1 cellular context compared by ENCODE assay signal in genomic region chr7:359776-360361, GRCh38.
TF ChIP-seq lines count a peak whose summit lies in the region.

No MANE protein-coding gene starts in this region.

TF ChIP-seq in HepG2, 621 proteins besides CTCF, POLR2A, EP300 and RAD21 (continued from another document):
- TF ChIP-seq SNAPC4 (CRISPR knock-in tag; IDR thresholded peaks at IDR 0.05): no peak
- no peak for TF ChIP-seq CCAR2 (optimal IDR thresholded peaks at IDR 0.05; ENCODE audit: low read depth, low read length)
- TF ChIP-seq ZNF572 (CRISPR knock-in tag; IDR thresholded peaks at IDR 0.05): no peak
- no peak for TF ChIP-seq DMAP1 (CRISPR knock-in tag; IDR thresholded peaks at IDR 0.05)
- TF ChIP-seq, protein P1, sequence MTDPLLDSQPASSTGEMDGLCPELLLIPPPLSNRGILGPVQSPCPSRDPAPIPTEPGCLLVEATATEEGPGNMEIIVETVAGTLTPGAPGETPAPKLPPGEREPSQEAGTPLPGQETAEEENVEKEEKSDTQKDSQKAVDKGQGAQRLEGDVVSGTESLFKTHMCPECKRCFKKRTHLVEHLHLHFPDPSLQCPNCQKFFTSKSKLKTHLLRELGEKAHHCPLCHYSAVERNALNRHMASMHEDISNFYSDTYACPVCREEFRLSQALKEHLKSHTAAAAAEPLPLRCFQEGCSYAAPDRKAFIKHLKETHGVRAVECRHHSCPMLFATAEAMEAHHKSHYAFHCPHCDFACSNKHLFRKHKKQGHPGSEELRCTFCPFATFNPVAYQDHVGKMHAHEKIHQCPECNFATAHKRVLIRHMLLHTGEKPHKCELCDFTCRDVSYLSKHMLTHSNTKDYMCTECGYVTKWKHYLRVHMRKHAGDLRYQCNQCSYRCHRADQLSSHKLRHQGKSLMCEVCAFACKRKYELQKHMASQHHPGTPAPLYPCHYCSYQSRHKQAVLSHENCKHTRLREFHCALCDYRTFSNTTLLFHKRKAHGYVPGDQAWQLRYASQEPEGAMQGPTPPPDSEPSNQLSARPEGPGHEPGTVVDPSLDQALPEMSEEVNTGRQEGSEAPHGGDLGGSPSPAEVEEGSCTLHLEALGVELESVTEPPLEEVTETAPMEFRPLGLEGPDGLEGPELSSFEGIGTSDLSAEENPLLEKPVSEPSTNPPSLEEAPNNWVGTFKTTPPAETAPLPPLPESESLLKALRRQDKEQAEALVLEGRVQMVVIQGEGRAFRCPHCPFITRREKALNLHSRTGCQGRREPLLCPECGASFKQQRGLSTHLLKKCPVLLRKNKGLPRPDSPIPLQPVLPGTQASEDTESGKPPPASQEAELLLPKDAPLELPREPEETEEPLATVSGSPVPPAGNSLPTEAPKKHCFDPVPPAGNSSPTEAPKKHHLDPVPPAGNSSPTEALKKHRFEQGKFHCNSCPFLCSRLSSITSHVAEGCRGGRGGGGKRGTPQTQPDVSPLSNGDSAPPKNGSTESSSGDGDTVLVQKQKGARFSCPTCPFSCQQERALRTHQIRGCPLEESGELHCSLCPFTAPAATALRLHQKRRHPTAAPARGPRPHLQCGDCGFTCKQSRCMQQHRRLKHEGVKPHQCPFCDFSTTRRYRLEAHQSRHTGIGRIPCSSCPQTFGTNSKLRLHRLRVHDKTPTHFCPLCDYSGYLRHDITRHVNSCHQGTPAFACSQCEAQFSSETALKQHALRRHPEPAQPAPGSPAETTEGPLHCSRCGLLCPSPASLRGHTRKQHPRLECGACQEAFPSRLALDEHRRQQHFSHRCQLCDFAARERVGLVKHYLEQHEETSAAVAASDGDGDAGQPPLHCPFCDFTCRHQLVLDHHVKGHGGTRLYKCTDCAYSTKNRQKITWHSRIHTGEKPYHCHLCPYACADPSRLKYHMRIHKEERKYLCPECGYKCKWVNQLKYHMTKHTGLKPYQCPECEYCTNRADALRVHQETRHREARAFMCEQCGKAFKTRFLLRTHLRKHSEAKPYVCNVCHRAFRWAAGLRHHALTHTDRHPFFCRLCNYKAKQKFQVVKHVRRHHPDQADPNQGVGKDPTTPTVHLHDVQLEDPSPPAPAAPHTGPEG (CRISPR knock-in tag; IDR thresholded peaks at IDR 0.05): no peak
- no peak for TF ChIP-seq RBAK (CRISPR knock-in tag; IDR thresholded peaks at IDR 0.05)
- TF ChIP-seq ZKSCAN1 (IDR thresholded peaks at IDR 0.05; ENCODE audit: low read length): no peak
- TF ChIP-seq CBX2 (IDR thresholded peaks at IDR 0.05; ENCODE audit: low read depth, low read length): no peak
- TF ChIP-seq CBX2 (CRISPR knock-in tag; IDR thresholded peaks at IDR 0.05; ENCODE audit: low read depth): no peak
- TF ChIP-seq MAZ (IDR thresholded peaks at IDR 0.05; ENCODE audit: borderline replicate concordance, low read depth, low read length): no peak
- TF ChIP-seq MAZ (CRISPR knock-in tag; IDR thresholded peaks at IDR 0.05; ENCODE audit: low read depth): no peak
TF ChIP-seq in HepG2: peak in this region for 0.
